11 cellular contexts compared by ENCODE assay signal in the genomic region with DNA sequence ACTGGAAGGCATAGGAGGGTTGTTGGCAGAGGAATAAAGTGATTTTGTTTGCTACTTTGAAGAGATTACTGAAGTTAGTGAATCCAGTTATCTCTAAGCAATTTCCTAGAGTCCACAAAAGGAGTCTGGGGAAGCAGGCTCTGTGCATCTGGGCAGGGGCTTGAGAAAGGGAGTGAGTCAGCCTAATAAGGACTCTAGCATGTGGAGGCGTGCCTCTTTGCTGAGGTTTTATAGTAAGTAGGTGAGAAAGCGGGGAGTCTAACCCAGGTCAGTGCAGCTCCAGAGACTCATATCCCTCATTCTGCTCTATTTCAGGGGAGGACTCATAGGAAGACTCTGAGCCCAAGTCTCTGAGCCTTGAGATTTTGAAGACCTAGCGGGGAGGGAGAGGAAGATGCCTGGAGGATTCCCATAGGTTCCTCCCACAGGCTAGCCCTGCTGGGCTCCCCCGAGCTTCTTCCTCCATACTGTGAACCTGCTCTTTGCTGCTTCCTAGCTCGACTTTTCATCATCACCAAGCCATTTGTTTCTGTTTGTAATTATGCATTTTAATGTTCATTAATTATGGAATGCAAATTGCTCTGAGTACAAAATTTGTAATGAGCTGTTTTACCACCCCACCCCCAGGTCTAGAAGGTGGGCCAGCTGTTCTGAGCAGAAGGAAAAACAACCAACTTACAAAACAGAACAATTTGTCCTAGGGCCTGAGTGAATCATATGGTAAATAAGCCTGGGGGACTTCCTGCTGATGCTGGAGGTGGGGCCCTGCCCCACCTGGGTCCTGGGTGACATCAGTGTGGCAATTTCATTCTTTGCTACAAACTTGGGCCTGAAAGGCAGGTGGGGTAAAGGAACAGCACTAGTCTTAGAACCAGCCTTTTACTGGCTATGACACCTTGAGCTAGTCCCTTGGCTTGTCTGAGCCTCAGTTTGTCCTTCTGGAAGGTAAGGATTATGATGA.
DNase-seq lines count a peak whose midpoint lies in the region; ATAC-seq and TF ChIP-seq lines count a peak whose summit lies in the region.
"Had no signal": no experiment of that assay in that cellular context is flagged by ENCODE, and none has a peak within 500 bp of the region (broad histone marks: within the 10 kb centered on the region; RNA-seq: fewer than 3 reads in every experiment).

No MANE protein-coding gene starts in this region.

- no peaks in the 10 kb centered on the region for H4K20me1 ChIP-seq in mammary epithelial cell (ENCODE audit: insufficient read depth, low read length)

- intact Hi-C loops in mammary epithelial cell (cut with micrococcal nuclease): loop anchor here (1.0 kb wide), 1 partner anchor 19 kb away; no protein-coding TSS in a partner anchor

- peak overlapping the region; percentile 92 for H3K27ac ChIP-seq in mammary epithelial cell (ENCODE audit: insufficient read depth, low read depth, low read length)
- H3K27ac ChIP-seq: neutrophil had no signal

- dilution Hi-C loops in mammary epithelial cell (cut with HindIII; ENCODE audit: low sequenced_read_pairs): no loop called here

- H2AFZ ChIP-seq in mammary epithelial cell (ENCODE audit: low read depth, low read length): peak overlapping the region; percentile 72

- H3K36me3 ChIP-seq in mammary epithelial cell (ENCODE audit: insufficient read depth, low read length): no peaks in the 10 kb centered on the region
- H3K36me3 ChIP-seq in kidney epithelial cell (ENCODE audit: control insufficient read depth, insufficient read depth, low read length): no peaks in the 10 kb centered on the region
- H3K36me3 ChIP-seq: neutrophil had no signal

- BruUV-seq in mammary epithelial cell (replicated peaks; lab: Mats Ljungman, UMichigan): no TSS peak

- peak; percentile 45 for DNase-seq in NCI-H2171 treated with DMSO at 0.1 percent for 48 hours (lab: John Stamatoyannopoulos, UW)
- DNase-seq in NCI-H2171 (lab: John Stamatoyannopoulos, UW): no peak
- peak; percentile 83 for DNase-seq in mammary epithelial cell
- DNase-seq in kidney epithelial cell (ENCODE audit: low read depth): peak; percentile 58
- no peak for DNase-seq in stimulated activated naive CD4-positive, alpha-beta T cell treated with Interleukin-2 at 50 U/mL for 16 hours (lab: John Stamatoyannopoulos, UW)
- no peak for DNase-seq in Kasumi-1 (lab: John Stamatoyannopoulos, UW)
- DNase-seq in stimulated activated CD4-positive, alpha-beta T cell treated with anti-CD3 and anti-CD28 coated beads, Interleukin-4, amount 100 ng/mL, for 1 hour: no peak
- DNase-seq: anterior cingulate cortex; CD8-positive, alpha-beta memory T cell had no signal

- in situ Hi-C loops in mammary epithelial cell (cut with MboI; ENCODE audit: low sequenced_read_pairs in 2 of 2): no loop called here

- no peaks in the 10 kb centered on the region for H3K9me3 ChIP-seq in mammary epithelial cell (replicated peaks; ENCODE audit: insufficient read depth, low read length)
- H3K9me3 ChIP-seq: neutrophil had no signal

- no peak overlapping the region for H3K4me3 ChIP-seq in mammary epithelial cell (replicated peaks in 1 of 3; ENCODE audit: insufficient read depth in 1 of 3, low read depth in 2 of 3, low read length in 3 of 3)
- H3K4me3 ChIP-seq in kidney epithelial cell (ENCODE audit: low read depth, low read length): no peak overlapping the region

- no peak for ATAC-seq in GM21515 (IDR thresholded peaks at IDR 0.05; ENCODE audit: unreplicated experiment)

- H3K4me1 ChIP-seq in mammary epithelial cell (ENCODE audit: insufficient read depth, low read length): peaks cover 28% of the 10 kb centered on the region

- H3K27me3 ChIP-seq in mammary epithelial cell (ENCODE audit: insufficient read depth, low read length) (no peaks in the 10 kb centered on the region), kidney epithelial cell (ENCODE audit: control insufficient read depth, insufficient read depth, low read length) (no peaks in the 10 kb centered on the region)
- H3K27me3 ChIP-seq: neutrophil had no signal

- no peak for TF ChIP-seq CTCF in mammary epithelial cell (conservative IDR thresholded peaks at IDR 0.05 in 1 of 2, IDR thresholded peaks at IDR 0.05 in 1 of 2; ENCODE audit: extremely low read depth in 1 of 2, insufficient read depth in 1 of 2, low read depth in 1 of 2, low read length in 2 of 2)
- no peak for TF ChIP-seq CTCF in kidney epithelial cell (IDR thresholded peaks at IDR 0.05; ENCODE audit: insufficient read depth, low read length, poor library complexity, severe bottlenecking)

- peak overlapping the region; percentile 70 for H3K9ac ChIP-seq in mammary epithelial cell (ENCODE audit: insufficient read depth, low read length)

- CTCF ChIA-PET in mammary epithelial cell (lab: Charles Lee; ENCODE audit: low non-redundant PET): no interaction called here

- 46% methylated on average over 5 of the region's 5 CpGs for WGBS in mammary epithelial cell (ENCODE audit: low coverage, missing lambda C conversion rate)

- peak overlapping the region; percentile 63 for H3K4me2 ChIP-seq in mammary epithelial cell (ENCODE audit: insufficient read depth, low read depth, low read length)

- no peaks in the 10 kb centered on the region for H3K79me2 ChIP-seq in mammary epithelial cell (ENCODE audit: insufficient read depth, low read length)

Comparison
In these comparisons a context has a peak if more than half of its experiments do, and no peak if none do; other contexts are left out.
1. DNase-seq: peak in NCI-H2171 treated with DMSO at 0.1 percent for 48 hours (single experiment), mammary epithelial cell (single experiment) and kidney epithelial cell (single experiment); none in NCI-H2171 (single experiment), stimulated activated naive CD4-positive, alpha-beta T cell treated with Interleukin-2 at 50 U/mL for 16 hours (single experiment), Kasumi-1 (0 of 2) and stimulated activated CD4-positive, alpha-beta T cell treated with anti-CD3 and anti-CD28 coated beads, Interleukin-4, amount 100 ng/mL, for 1 hour (single experiment).